8 cellular contexts compared by ENCODE assay signal in genomic region chr6:43629505-43630300, GRCh38. TPM values are rescaled to one million over a fixed set of nuclear protein-coding genes. Genes with fewer than 3 reads are reported as not detected.
DNase-seq lines count a peak whose midpoint lies in the region; ATAC-seq and TF ChIP-seq lines count a peak whose summit lies in the region.

No MANE protein-coding gene starts in this region.

- intact Hi-C loops in activated T-helper 2 cell treated with anti-CD3 and anti-CD28 coated beads, Interferon-gamma antibody, Interleukin-2, Interleukin-4, amounts not matched to agents 10 μg/mL and 5 μg/mL and 100 μg/mL, durations not matched to agents 14 hours and 24 hours and 36 hours (cut with micrococcal nuclease): loop anchor here (1.0 to 5.0 kb wide), 6 partner anchors 15 to 699 kb away; partner anchors contain the start of genes MRPL14, POLH, POLR1C and RSPH9

- POLR2A ChIA-PET in naive thymus-derived CD8-positive, alpha-beta T cell (lab: Charles Lee): interaction anchor here (0.5 to 2.0 kb wide), 17 partner anchors 10 to 1415 kb away, joined by 3 to 8 read pairs (median 4); partner anchors contain the start of genes HSP90AB1, MRPS18A, POLH and POLR1C

- H3K4me3 ChIP-seq in LNCaP clone FGC (ENCODE audit: low read depth, low read length) (peak overlapping the region; percentile 94), fibroblast of mammary gland (ENCODE audit: control insufficient read depth, low read depth, low read length) (peak overlapping the region; percentile 96)

- ATAC-seq in naive thymus-derived CD8-positive, alpha-beta T cell: peak; percentile 59 to 61
- peak; percentile 76 to 80 for ATAC-seq in stimulated activated naive B cell treated with anti-CD40 and anti-IgM and Interleukin-4, amounts not matched to agents 10 μg/mL and 1 μg/mL and 100 μg/mL, for 72 hours (replicated peaks)

- peak overlapping the region; percentile 100 for H3K4me3 Mint-ChIP-seq in activated T-helper 2 cell treated with anti-CD3 and anti-CD28 coated beads, Interferon-gamma antibody, Interleukin-2, Interleukin-4, amounts not matched to agents 10 μg/mL and 5 μg/mL and 100 μg/mL, durations not matched to agents 14 hours and 24 hours and 36 hours (ENCODE audit: low read depth)
- H3K4me3 Mint-ChIP-seq in naive thymus-derived CD8-positive, alpha-beta T cell: peak overlapping the region; percentile 96 to 100 (median 99)
- peak overlapping the region; percentile 100 for H3K4me3 Mint-ChIP-seq in stimulated activated naive B cell treated with anti-CD40 and anti-IgM and Interleukin-4, amounts not matched to agents 10 μg/mL and 1 μg/mL and 100 μg/mL, for 72 hours

- no peaks in the 10 kb centered on the region for H3K27me3 Mint-ChIP-seq in activated T-helper 2 cell treated with anti-CD3 and anti-CD28 coated beads, Interferon-gamma antibody, Interleukin-2, Interleukin-4, amounts not matched to agents 10 μg/mL and 5 μg/mL and 100 μg/mL, durations not matched to agents 14 hours and 24 hours and 36 hours (ENCODE audit: low read depth)
- no peaks in the 10 kb centered on the region for H3K27me3 Mint-ChIP-seq in naive thymus-derived CD8-positive, alpha-beta T cell
- H3K27me3 Mint-ChIP-seq in stimulated activated naive B cell treated with anti-CD40 and anti-IgM and Interleukin-4, amounts not matched to agents 10 μg/mL and 1 μg/mL and 100 μg/mL, for 72 hours: no peaks in the 10 kb centered on the region

- TF ChIP-seq CTCF in LNCaP clone FGC (IDR thresholded peaks at IDR 0.05; ENCODE audit: control insufficient read depth, extremely low read depth, insufficient read depth): no peak
- no peak for TF ChIP-seq CTCF in fibroblast of mammary gland (conservative IDR thresholded peaks at IDR 0.05; ENCODE audit: control insufficient read depth, insufficient read depth, low read depth, low read length)

- peaks cover 37% of the 10 kb centered on the region for H3K4me1 Mint-ChIP-seq in activated T-helper 2 cell treated with anti-CD3 and anti-CD28 coated beads, Interferon-gamma antibody, Interleukin-2, Interleukin-4, amounts not matched to agents 10 μg/mL and 5 μg/mL and 100 μg/mL, durations not matched to agents 14 hours and 24 hours and 36 hours (ENCODE audit: low read depth)
- H3K4me1 Mint-ChIP-seq in naive thymus-derived CD8-positive, alpha-beta T cell: peaks cover 24 to 45% (median 42%) of the 10 kb centered on the region in 4 donors
- peaks cover 29 to 41% of the 10 kb centered on the region in 2 donors for H3K4me1 Mint-ChIP-seq in stimulated activated naive B cell treated with anti-CD40 and anti-IgM and Interleukin-4, amounts not matched to agents 10 μg/mL and 1 μg/mL and 100 μg/mL, for 72 hours

- H3K36me3 Mint-ChIP-seq in activated T-helper 2 cell treated with anti-CD3 and anti-CD28 coated beads, Interferon-gamma antibody, Interleukin-2, Interleukin-4, amounts not matched to agents 10 μg/mL and 5 μg/mL and 100 μg/mL, durations not matched to agents 14 hours and 24 hours and 36 hours (ENCODE audit: low read depth): peaks cover 33% of the 10 kb centered on the region
- H3K36me3 Mint-ChIP-seq in naive thymus-derived CD8-positive, alpha-beta T cell: peaks cover 0 to 21% (median 0%) of the 10 kb centered on the region in 3 donors
- H3K36me3 Mint-ChIP-seq in stimulated activated naive B cell treated with anti-CD40 and anti-IgM and Interleukin-4, amounts not matched to agents 10 μg/mL and 1 μg/mL and 100 μg/mL, for 72 hours: peaks cover 19 to 28% of the 10 kb centered on the region in 2 donors

- no peaks in the 10 kb centered on the region for H3K9me3 Mint-ChIP-seq in activated T-helper 2 cell treated with anti-CD3 and anti-CD28 coated beads, Interferon-gamma antibody, Interleukin-2, Interleukin-4, amounts not matched to agents 10 μg/mL and 5 μg/mL and 100 μg/mL, durations not matched to agents 14 hours and 24 hours and 36 hours
- no peaks in the 10 kb centered on the region for H3K9me3 Mint-ChIP-seq in naive thymus-derived CD8-positive, alpha-beta T cell
- no peaks in the 10 kb centered on the region for H3K9me3 Mint-ChIP-seq in stimulated activated naive B cell treated with anti-CD40 and anti-IgM and Interleukin-4, amounts not matched to agents 10 μg/mL and 1 μg/mL and 100 μg/mL, for 72 hours

- H3K27ac Mint-ChIP-seq in activated T-helper 2 cell treated with anti-CD3 and anti-CD28 coated beads, Interferon-gamma antibody, Interleukin-2, Interleukin-4, amounts not matched to agents 10 μg/mL and 5 μg/mL and 100 μg/mL, durations not matched to agents 14 hours and 24 hours and 36 hours: peak overlapping the region; percentile 98
- H3K27ac Mint-ChIP-seq in naive thymus-derived CD8-positive, alpha-beta T cell: peak overlapping the region; percentile 95 to 98 (median 98)
- H3K27ac Mint-ChIP-seq in stimulated activated naive B cell treated with anti-CD40 and anti-IgM and Interleukin-4, amounts not matched to agents 10 μg/mL and 1 μg/mL and 100 μg/mL, for 72 hours: peak overlapping the region; percentile 98

- DNase-seq in EL: peak; percentile 99
- peak; percentile 98 for DNase-seq in H4 (ENCODE audit: low spot score)
- peak; percentile 96 for DNase-seq in LNCaP clone FGC (ENCODE audit: low read depth)
- DNase-seq in RPMI8226: peak; percentile 99
- DNase-seq in activated T-helper 2 cell treated with anti-CD3 and anti-CD28 coated beads, Interferon-gamma antibody, Interleukin-2, Interleukin-4, amounts not matched to agents 10 μg/mL and 5 μg/mL and 100 μg/mL, durations not matched to agents 14 hours and 24 hours and 36 hours (ENCODE audit: low spot score): peak; percentile 90
- DNase-seq in fibroblast of mammary gland (ENCODE audit: low read depth): peak; percentile 98
- peak; percentile 70 to 89 (median 78) for DNase-seq in naive thymus-derived CD8-positive, alpha-beta T cell
- DNase-seq in stimulated activated naive B cell treated with anti-CD40 and anti-IgM and Interleukin-4, amounts not matched to agents 10 μg/mL and 1 μg/mL and 100 μg/mL, for 72 hours: peak; percentile 93

RNA-seq across cellular contexts. Expression of gene GTPBP2, which starts 0.6 kb away (rescaled TPM):
- 51.4 and 52.9 TPM in 2 replicates for total RNA-seq in H4 (2014; rRNA removed; shearing (Covaris generic))
- 71.7 and 78.4 TPM in 2 replicates for total RNA-seq in activated T-helper 2 cell treated with anti-CD3 and anti-CD28 coated beads, Interferon-gamma antibody, Interleukin-2, Interleukin-4, amounts not matched to agents 10 μg/mL and 5 μg/mL and 100 μg/mL, durations not matched to agents 14 hours and 24 hours and 36 hours
- total RNA-seq in naive thymus-derived CD8-positive, alpha-beta T cell: 10 to 100 TPM; 71.6 to 75.7 TPM
- 1 to 10 TPM; 1.1 to 2.6 (median 1.7) TPM for polyA plus RNA-seq in naive thymus-derived CD8-positive, alpha-beta T cell

RNA-seq across cellular contexts. Expression of gene MAD2L1BP, which starts 5.9 kb away (rescaled TPM):
- 75.9 and 83.8 TPM in 2 replicates for total RNA-seq in H4 (2014; rRNA removed; shearing (Covaris generic))
- total RNA-seq in activated T-helper 2 cell treated with anti-CD3 and anti-CD28 coated beads, Interferon-gamma antibody, Interleukin-2, Interleukin-4, amounts not matched to agents 10 μg/mL and 5 μg/mL and 100 μg/mL, durations not matched to agents 14 hours and 24 hours and 36 hours: 35.4 and 38.4 TPM in 2 replicates
- 10 to 100 TPM; 30.3 to 32.9 TPM for total RNA-seq in naive thymus-derived CD8-positive, alpha-beta T cell
- polyA plus RNA-seq in naive thymus-derived CD8-positive, alpha-beta T cell: 10 to 100 TPM; 12.5 to 19.6 (median 17.9) TPM

RNA-seq across cellular contexts. Expression of gene RSPH9, which starts 15.1 kb away (rescaled TPM):
- not detected in 2 replicates for total RNA-seq in H4 (2014; rRNA removed; shearing (Covaris generic))
- total RNA-seq in activated T-helper 2 cell treated with anti-CD3 and anti-CD28 coated beads, Interferon-gamma antibody, Interleukin-2, Interleukin-4, amounts not matched to agents 10 μg/mL and 5 μg/mL and 100 μg/mL, durations not matched to agents 14 hours and 24 hours and 36 hours: not detected in 2 replicates
- total RNA-seq in naive thymus-derived CD8-positive, alpha-beta T cell: not detected
- polyA plus RNA-seq in naive thymus-derived CD8-positive, alpha-beta T cell: 1 to 10 TPM in 1 of 3 donors, under 1 TPM in 2; 0.44 to 1.1 (median 0.86) TPM

RNA-seq across cellular contexts. Expression of gene POLH, which starts 53.7 kb away (rescaled TPM):
- total RNA-seq in H4 (2014; rRNA removed; shearing (Covaris generic)): 10.3 and 15.9 TPM in 2 replicates
- total RNA-seq in activated T-helper 2 cell treated with anti-CD3 and anti-CD28 coated beads, Interferon-gamma antibody, Interleukin-2, Interleukin-4, amounts not matched to agents 10 μg/mL and 5 μg/mL and 100 μg/mL, durations not matched to agents 14 hours and 24 hours and 36 hours: 35.7 and 44.5 TPM in 2 replicates
- 10 to 100 TPM; 22.9 to 26.5 TPM for total RNA-seq in naive thymus-derived CD8-positive, alpha-beta T cell
- 10 to 100 TPM in 2 of 3 donors, 1 to 10 TPM in 1; 5.9 to 18.9 (median 11.6) TPM for polyA plus RNA-seq in naive thymus-derived CD8-positive, alpha-beta T cell

RNA-seq across cellular contexts. Expression of gene XPO5, which starts 53.9 kb away (rescaled TPM):
- total RNA-seq in H4 (2014; rRNA removed; shearing (Covaris generic)): 35.3 and 36.1 TPM in 2 replicates
- total RNA-seq in activated T-helper 2 cell treated with anti-CD3 and anti-CD28 coated beads, Interferon-gamma antibody, Interleukin-2, Interleukin-4, amounts not matched to agents 10 μg/mL and 5 μg/mL and 100 μg/mL, durations not matched to agents 14 hours and 24 hours and 36 hours: 114 and 119 TPM in 2 replicates
- 10 to 100 TPM; 43.4 to 51.6 TPM for total RNA-seq in naive thymus-derived CD8-positive, alpha-beta T cell
- 1 to 10 TPM; 5.1 to 8.7 (median 7.5) TPM for polyA plus RNA-seq in naive thymus-derived CD8-positive, alpha-beta T cell

Comparison
In these comparisons a context has a peak if more than half of its experiments do, and no peak if none do; other contexts are left out.
1. Peak in every context shown above with its lines: DNase-seq, ATAC-seq and H3K4me3 ChIP-seq.